Comparison of ENCODE assay signal across 1 cellular context in the genomic region with DNA sequence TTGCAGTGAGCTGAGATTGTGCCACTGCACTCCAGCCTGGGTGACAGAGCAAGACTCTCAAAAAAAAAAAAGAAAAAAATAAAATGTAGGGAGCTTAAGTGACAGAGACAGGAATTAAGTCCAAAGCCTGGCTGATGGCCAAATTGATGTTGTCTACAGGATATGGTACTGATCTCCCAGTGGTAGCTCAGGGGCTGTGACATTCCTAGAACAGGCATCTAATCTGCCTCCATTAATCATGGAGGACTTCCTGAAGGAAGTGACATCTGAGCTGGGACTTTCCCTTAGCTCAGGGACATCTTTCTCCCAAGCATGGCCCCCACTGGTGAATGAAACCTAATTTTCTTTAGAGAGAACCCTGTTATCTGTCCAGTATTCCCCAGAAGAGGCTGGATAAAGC.
TF ChIP-seq lines count a peak whose summit lies in the region.

No MANE protein-coding gene starts in this region.

TF ChIP-seq in K562, 482 proteins besides CTCF, POLR2A, EP300 and RAD21 (continued from another document):
- TF ChIP-seq PTTG1 (tag; IDR thresholded peaks at IDR 0.05; ENCODE audit: low read depth) (no peak), SP1 (CRISPR knock-in tag; IDR thresholded peaks at IDR 0.05) (no peak), HNRNPLL (IDR thresholded peaks at IDR 0.05; ENCODE audit: low read depth, low read length, poor library complexity, severe bottlenecking) (no peak), MYC (IDR thresholded peaks at IDR 0.05; ENCODE audit: low read depth, low read length) (no peak), MYC (CRISPR knock-in tag; IDR thresholded peaks at IDR 0.05; ENCODE audit: borderline replicate concordance, low read depth) (no peak), BRD9 (IDR thresholded peaks at IDR 0.05; ENCODE audit: low read depth, partially characterized antibody) (no peak), NR1H2 (CRISPR knock-in tag; IDR thresholded peaks at IDR 0.05) (no peak), ZFP36 (IDR thresholded peaks at IDR 0.05; ENCODE audit: low read depth, low read length, partially characterized antibody) (peak; percentile 97), HDAC6 (IDR thresholded peaks at IDR 0.05; ENCODE audit: low read depth, low read length) (no peak), NFYB (IDR thresholded peaks at IDR 0.05; ENCODE audit: extremely low read depth, insufficient read length) (no peak), FOXA1 (IDR thresholded peaks at IDR 0.05; ENCODE audit: borderline replicate concordance) (no peak), ZNF197 (CRISPR knock-in tag; IDR thresholded peaks at IDR 0.05; ENCODE audit: low read depth) (no peak), HOXB6 (CRISPR knock-in tag; IDR thresholded peaks at IDR 0.05; ENCODE audit: borderline replicate concordance) (no peak), SLC30A9 (CRISPR knock-in tag; IDR thresholded peaks at IDR 0.05) (no peak), RBM25 (IDR thresholded peaks at IDR 0.05; ENCODE audit: low read depth, low read length, severe bottlenecking) (peak; percentile 85), PML (IDR thresholded peaks at IDR 0.05; ENCODE audit: low read length) (no peak), TCFL5 (CRISPR knock-in tag; conservative IDR thresholded peaks at IDR 0.05) (no peak), DNMT1 (IDR thresholded peaks at IDR 0.05) (no peak), TARDBP (IDR thresholded peaks at IDR 0.05) (no peak), ZNF263 (CRISPR knock-in tag; IDR thresholded peaks at IDR 0.05; ENCODE audit: borderline replicate concordance) (no peak)
- TF ChIP-seq, protein P1, sequence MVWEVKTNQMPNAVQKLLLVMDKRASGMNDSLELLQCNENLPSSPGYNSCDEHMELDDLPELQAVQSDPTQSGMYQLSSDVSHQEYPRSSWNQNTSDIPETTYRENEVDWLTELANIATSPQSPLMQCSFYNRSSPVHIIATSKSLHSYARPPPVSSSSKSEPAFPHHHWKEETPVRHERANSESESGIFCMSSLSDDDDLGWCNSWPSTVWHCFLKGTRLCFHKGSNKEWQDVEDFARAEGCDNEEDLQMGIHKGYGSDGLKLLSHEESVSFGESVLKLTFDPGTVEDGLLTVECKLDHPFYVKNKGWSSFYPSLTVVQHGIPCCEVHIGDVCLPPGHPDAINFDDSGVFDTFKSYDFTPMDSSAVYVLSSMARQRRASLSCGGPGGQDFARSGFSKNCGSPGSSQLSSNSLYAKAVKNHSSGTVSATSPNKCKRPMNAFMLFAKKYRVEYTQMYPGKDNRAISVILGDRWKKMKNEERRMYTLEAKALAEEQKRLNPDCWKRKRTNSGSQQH (CRISPR knock-in tag; IDR thresholded peaks at IDR 0.05): no peak
- TF ChIP-seq, protein P2, sequence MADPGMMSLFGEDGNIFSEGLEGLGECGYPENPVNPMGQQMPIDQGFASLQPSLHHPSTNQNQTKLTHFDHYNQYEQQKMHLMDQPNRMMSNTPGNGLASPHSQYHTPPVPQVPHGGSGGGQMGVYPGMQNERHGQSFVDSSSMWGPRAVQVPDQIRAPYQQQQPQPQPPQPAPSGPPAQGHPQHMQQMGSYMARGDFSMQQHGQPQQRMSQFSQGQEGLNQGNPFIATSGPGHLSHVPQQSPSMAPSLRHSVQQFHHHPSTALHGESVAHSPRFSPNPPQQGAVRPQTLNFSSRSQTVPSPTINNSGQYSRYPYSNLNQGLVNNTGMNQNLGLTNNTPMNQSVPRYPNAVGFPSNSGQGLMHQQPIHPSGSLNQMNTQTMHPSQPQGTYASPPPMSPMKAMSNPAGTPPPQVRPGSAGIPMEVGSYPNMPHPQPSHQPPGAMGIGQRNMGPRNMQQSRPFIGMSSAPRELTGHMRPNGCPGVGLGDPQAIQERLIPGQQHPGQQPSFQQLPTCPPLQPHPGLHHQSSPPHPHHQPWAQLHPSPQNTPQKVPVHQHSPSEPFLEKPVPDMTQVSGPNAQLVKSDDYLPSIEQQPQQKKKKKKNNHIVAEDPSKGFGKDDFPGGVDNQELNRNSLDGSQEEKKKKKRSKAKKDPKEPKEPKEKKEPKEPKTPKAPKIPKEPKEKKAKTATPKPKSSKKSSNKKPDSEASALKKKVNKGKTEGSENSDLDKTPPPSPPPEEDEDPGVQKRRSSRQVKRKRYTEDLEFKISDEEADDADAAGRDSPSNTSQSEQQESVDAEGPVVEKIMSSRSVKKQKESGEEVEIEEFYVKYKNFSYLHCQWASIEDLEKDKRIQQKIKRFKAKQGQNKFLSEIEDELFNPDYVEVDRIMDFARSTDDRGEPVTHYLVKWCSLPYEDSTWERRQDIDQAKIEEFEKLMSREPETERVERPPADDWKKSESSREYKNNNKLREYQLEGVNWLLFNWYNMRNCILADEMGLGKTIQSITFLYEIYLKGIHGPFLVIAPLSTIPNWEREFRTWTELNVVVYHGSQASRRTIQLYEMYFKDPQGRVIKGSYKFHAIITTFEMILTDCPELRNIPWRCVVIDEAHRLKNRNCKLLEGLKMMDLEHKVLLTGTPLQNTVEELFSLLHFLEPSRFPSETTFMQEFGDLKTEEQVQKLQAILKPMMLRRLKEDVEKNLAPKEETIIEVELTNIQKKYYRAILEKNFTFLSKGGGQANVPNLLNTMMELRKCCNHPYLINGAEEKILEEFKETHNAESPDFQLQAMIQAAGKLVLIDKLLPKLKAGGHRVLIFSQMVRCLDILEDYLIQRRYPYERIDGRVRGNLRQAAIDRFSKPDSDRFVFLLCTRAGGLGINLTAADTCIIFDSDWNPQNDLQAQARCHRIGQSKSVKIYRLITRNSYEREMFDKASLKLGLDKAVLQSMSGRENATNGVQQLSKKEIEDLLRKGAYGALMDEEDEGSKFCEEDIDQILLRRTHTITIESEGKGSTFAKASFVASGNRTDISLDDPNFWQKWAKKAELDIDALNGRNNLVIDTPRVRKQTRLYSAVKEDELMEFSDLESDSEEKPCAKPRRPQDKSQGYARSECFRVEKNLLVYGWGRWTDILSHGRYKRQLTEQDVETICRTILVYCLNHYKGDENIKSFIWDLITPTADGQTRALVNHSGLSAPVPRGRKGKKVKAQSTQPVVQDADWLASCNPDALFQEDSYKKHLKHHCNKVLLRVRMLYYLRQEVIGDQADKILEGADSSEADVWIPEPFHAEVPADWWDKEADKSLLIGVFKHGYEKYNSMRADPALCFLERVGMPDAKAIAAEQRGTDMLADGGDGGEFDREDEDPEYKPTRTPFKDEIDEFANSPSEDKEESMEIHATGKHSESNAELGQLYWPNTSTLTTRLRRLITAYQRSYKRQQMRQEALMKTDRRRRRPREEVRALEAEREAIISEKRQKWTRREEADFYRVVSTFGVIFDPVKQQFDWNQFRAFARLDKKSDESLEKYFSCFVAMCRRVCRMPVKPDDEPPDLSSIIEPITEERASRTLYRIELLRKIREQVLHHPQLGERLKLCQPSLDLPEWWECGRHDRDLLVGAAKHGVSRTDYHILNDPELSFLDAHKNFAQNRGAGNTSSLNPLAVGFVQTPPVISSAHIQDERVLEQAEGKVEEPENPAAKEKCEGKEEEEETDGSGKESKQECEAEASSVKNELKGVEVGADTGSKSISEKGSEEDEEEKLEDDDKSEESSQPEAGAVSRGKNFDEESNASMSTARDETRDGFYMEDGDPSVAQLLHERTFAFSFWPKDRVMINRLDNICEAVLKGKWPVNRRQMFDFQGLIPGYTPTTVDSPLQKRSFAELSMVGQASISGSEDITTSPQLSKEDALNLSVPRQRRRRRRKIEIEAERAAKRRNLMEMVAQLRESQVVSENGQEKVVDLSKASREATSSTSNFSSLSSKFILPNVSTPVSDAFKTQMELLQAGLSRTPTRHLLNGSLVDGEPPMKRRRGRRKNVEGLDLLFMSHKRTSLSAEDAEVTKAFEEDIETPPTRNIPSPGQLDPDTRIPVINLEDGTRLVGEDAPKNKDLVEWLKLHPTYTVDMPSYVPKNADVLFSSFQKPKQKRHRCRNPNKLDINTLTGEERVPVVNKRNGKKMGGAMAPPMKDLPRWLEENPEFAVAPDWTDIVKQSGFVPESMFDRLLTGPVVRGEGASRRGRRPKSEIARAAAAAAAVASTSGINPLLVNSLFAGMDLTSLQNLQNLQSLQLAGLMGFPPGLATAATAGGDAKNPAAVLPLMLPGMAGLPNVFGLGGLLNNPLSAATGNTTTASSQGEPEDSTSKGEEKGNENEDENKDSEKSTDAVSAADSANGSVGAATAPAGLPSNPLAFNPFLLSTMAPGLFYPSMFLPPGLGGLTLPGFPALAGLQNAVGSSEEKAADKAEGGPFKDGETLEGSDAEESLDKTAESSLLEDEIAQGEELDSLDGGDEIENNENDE (IDR thresholded peaks at IDR 0.05; ENCODE audit: low read depth, low read length): no peak
- TF ChIP-seq, protein P3, sequence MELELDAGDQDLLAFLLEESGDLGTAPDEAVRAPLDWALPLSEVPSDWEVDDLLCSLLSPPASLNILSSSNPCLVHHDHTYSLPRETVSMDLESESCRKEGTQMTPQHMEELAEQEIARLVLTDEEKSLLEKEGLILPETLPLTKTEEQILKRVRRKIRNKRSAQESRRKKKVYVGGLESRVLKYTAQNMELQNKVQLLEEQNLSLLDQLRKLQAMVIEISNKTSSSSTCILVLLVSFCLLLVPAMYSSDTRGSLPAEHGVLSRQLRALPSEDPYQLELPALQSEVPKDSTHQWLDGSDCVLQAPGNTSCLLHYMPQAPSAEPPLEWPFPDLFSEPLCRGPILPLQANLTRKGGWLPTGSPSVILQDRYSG (tag; conservative IDR thresholded peaks at IDR 0.05; ENCODE audit: low read depth): no peak
- TF ChIP-seq, protein P4, sequence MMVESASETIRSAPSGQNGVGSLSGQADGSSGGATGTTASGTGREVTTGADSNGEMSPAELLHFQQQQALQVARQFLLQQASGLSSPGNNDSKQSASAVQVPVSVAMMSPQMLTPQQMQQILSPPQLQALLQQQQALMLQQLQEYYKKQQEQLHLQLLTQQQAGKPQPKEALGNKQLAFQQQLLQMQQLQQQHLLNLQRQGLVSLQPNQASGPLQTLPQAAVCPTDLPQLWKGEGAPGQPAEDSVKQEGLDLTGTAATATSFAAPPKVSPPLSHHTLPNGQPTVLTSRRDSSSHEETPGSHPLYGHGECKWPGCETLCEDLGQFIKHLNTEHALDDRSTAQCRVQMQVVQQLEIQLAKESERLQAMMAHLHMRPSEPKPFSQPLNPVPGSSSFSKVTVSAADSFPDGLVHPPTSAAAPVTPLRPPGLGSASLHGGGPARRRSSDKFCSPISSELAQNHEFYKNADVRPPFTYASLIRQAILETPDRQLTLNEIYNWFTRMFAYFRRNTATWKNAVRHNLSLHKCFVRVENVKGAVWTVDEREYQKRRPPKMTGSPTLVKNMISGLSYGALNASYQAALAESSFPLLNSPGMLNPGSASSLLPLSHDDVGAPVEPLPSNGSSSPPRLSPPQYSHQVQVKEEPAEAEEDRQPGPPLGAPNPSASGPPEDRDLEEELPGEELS (CRISPR knock-in tag; IDR thresholded peaks at IDR 0.05; ENCODE audit: borderline replicate concordance): no peak
- TF ChIP-seq, protein P5, sequence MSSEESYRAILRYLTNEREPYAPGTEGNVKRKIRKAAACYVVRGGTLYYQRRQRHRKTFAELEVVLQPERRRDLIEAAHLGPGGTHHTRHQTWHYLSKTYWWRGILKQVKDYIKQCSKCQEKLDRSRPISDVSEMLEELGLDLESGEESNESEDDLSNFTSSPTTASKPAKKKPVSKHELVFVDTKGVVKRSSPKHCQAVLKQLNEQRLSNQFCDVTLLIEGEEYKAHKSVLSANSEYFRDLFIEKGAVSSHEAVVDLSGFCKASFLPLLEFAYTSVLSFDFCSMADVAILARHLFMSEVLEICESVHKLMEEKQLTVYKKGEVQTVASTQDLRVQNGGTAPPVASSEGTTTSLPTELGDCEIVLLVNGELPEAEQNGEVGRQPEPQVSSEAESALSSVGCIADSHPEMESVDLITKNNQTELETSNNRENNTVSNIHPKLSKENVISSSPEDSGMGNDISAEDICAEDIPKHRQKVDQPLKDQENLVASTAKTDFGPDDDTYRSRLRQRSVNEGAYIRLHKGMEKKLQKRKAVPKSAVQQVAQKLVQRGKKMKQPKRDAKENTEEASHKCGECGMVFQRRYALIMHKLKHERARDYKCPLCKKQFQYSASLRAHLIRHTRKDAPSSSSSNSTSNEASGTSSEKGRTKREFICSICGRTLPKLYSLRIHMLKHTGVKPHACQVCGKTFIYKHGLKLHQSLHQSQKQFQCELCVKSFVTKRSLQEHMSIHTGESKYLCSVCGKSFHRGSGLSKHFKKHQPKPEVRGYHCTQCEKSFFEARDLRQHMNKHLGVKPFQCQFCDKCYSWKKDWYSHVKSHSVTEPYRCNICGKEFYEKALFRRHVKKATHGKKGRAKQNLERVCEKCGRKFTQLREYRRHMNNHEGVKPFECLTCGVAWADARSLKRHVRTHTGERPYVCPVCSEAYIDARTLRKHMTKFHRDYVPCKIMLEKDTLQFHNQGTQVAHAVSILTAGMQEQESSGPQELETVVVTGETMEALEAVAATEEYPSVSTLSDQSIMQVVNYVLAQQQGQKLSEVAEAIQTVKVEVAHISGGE (CRISPR knock-in tag; IDR thresholded peaks at IDR 0.05): no peak
- TF ChIP-seq, protein P6, sequence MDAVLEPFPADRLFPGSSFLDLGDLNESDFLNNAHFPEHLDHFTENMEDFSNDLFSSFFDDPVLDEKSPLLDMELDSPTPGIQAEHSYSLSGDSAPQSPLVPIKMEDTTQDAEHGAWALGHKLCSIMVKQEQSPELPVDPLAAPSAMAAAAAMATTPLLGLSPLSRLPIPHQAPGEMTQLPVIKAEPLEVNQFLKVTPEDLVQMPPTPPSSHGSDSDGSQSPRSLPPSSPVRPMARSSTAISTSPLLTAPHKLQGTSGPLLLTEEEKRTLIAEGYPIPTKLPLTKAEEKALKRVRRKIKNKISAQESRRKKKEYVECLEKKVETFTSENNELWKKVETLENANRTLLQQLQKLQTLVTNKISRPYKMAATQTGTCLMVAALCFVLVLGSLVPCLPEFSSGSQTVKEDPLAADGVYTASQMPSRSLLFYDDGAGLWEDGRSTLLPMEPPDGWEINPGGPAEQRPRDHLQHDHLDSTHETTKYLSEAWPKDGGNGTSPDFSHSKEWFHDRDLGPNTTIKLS (IDR thresholded peaks at IDR 0.05; ENCODE audit: borderline replicate concordance, low read depth): no peak
